In the genomic region with DNA sequence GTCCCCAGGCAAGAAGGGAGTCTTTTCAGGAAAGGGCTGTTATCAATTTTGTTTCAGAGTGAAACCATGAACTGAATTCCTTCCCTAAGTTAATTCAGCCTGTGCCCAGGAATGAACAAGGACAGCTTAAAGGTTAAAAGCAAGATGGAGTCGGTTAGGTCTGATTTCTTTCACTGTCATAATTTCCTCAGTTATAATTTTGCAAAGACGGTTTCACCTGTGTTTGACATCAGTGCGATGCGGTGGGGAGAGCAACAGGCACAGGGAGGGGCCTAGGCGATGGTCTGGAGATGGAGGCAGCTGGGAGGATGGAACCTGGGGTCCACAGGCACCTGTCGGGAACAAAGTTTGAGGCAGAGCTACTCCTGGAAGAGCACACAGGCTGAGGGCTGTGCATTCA, we compare ENCODE assay signal across 7 cellular contexts. TPM values are rescaled to one million over a fixed set of nuclear protein-coding genes. Genes with fewer than 3 reads are reported as not detected.
A peak's percentile ranks its signal among the peaks of the same experiment; 100 is the strongest.
DNase-seq lines count a peak whose midpoint lies in the region; ATAC-seq, FAIRE-seq and TF ChIP-seq lines count a peak whose summit lies in the region.

No MANE protein-coding gene starts in this region.

- DNase-seq in HFF-Myc (ENCODE audit: extremely low read depth, low read depth) (no peak), GDM1 (lab: John Stamatoyannopoulos, UW) (no peak), urothelium cell line (ENCODE audit: low spot score) (no peak), NCI-H1436 treated with DMSO at 0.1 percent for 48 hours (lab: John Stamatoyannopoulos, UW) (no peak)
- no peak for DNase-seq in activated CD4-positive, alpha-beta memory T cell treated with anti-CD3 and anti-CD28 coated beads, Interleukin-2, amount 10 ng/mL, durations not matched to agents 7 days and 5 days
- no peak for DNase-seq in stimulated activated effector memory CD8-positive, alpha-beta T cell treated with anti-CD3 and anti-CD28 coated beads, Interleukin-12 subunit alpha, Interleukin-12 subunit beta, amount 100 ng/mL, for 72 hours (ENCODE audit: low spot score in 2 of 2)

- no peaks in the 10 kb centered on the region for H3K9me3 Mint-ChIP-seq in activated CD4-positive, alpha-beta memory T cell treated with anti-CD3 and anti-CD28 coated beads, Interleukin-2, amount 10 ng/mL, durations not matched to agents 7 days and 5 days
- H3K9me3 Mint-ChIP-seq in stimulated activated effector memory CD8-positive, alpha-beta T cell treated with anti-CD3 and anti-CD28 coated beads, Interleukin-12 subunit alpha, Interleukin-12 subunit beta, amount 100 ng/mL, for 72 hours, result no peaks in the 10 kb centered on the region

- peak overlapping the region; percentile 95 for H3K4me3 Mint-ChIP-seq in activated CD4-positive, alpha-beta memory T cell treated with anti-CD3 and anti-CD28 coated beads, Interleukin-2, amount 10 ng/mL, durations not matched to agents 7 days and 5 days
- H3K4me3 Mint-ChIP-seq in stimulated activated effector memory CD8-positive, alpha-beta T cell treated with anti-CD3 and anti-CD28 coated beads, Interleukin-12 subunit alpha, Interleukin-12 subunit beta, amount 100 ng/mL, for 72 hours, result peak overlapping the region; percentile 98

- POLR2A ChIA-PET in activated CD4-positive, alpha-beta memory T cell treated with anti-CD3 and anti-CD28 coated beads, Interleukin-2, amount 10 ng/mL, durations not matched to agents 7 days and 5 days (lab: Charles Lee), result interaction anchor here (0.6 to 3.1 kb wide), 6 partner anchors 20 to 293 kb away, joined by 3 to 14 read pairs (median 8); partner anchors contain the start of genes ZNF417, ZNF549, ZNF551 and ZNF587

- CTCF ChIA-PET in activated CD4-positive, alpha-beta memory T cell treated with anti-CD3 and anti-CD28 coated beads, Interleukin-2, amount 10 ng/mL, durations not matched to agents 7 days and 5 days (lab: Charles Lee), result no interaction called here

- H3K4me1 Mint-ChIP-seq in activated CD4-positive, alpha-beta memory T cell treated with anti-CD3 and anti-CD28 coated beads, Interleukin-2, amount 10 ng/mL, durations not matched to agents 7 days and 5 days, result peaks cover 53% of the 10 kb centered on the region
- peaks cover 48% of the 10 kb centered on the region for H3K4me1 Mint-ChIP-seq in stimulated activated effector memory CD8-positive, alpha-beta T cell treated with anti-CD3 and anti-CD28 coated beads, Interleukin-12 subunit alpha, Interleukin-12 subunit beta, amount 100 ng/mL, for 72 hours

- FAIRE-seq in urothelium cell line (lab: Jason Lieb, UNC), result no peak

- no peak for TF ChIP-seq CTCF in HFF-Myc (IDR thresholded peaks at IDR 0.05; ENCODE audit: low read depth, low read length, missing control alignments)

- no peak for ATAC-seq in stimulated activated effector memory CD8-positive, alpha-beta T cell treated with anti-CD3 and anti-CD28 coated beads, Interleukin-12 subunit alpha, Interleukin-12 subunit beta, amount 100 ng/mL, for 72 hours

- H3K27me3 Mint-ChIP-seq in activated CD4-positive, alpha-beta memory T cell treated with anti-CD3 and anti-CD28 coated beads, Interleukin-2, amount 10 ng/mL, durations not matched to agents 7 days and 5 days, result no peaks in the 10 kb centered on the region

- H3K4me3 ChIP-seq in HFF-Myc (replicated peaks; ENCODE audit: low read depth, low read length) (peak overlapping the region; percentile 100), iPS-11a (ENCODE audit: low read depth, low read length) (peak overlapping the region; percentile 98)

- H3K36me3 Mint-ChIP-seq in activated CD4-positive, alpha-beta memory T cell treated with anti-CD3 and anti-CD28 coated beads, Interleukin-2, amount 10 ng/mL, durations not matched to agents 7 days and 5 days (ENCODE audit: low read depth), result peaks cover 55% of the 10 kb centered on the region
- H3K36me3 Mint-ChIP-seq in stimulated activated effector memory CD8-positive, alpha-beta T cell treated with anti-CD3 and anti-CD28 coated beads, Interleukin-12 subunit alpha, Interleukin-12 subunit beta, amount 100 ng/mL, for 72 hours, result peaks cover 52% of the 10 kb centered on the region

- peak overlapping the region; percentile 94 for H3K27ac Mint-ChIP-seq in activated CD4-positive, alpha-beta memory T cell treated with anti-CD3 and anti-CD28 coated beads, Interleukin-2, amount 10 ng/mL, durations not matched to agents 7 days and 5 days
- peak overlapping the region; percentile 99 for H3K27ac Mint-ChIP-seq in stimulated activated effector memory CD8-positive, alpha-beta T cell treated with anti-CD3 and anti-CD28 coated beads, Interleukin-12 subunit alpha, Interleukin-12 subunit beta, amount 100 ng/mL, for 72 hours

RNA-seq across cellular contexts. Expression of gene ZNF552, which starts 5.9 kb away (rescaled TPM):
- total RNA-seq in activated CD4-positive, alpha-beta memory T cell treated with anti-CD3 and anti-CD28 coated beads, Interleukin-2, amount 10 ng/mL, durations not matched to agents 7 days and 5 days, result 1 to 10 TPM; 8.4 to 8.6 TPM

RNA-seq across cellular contexts. Expression of gene ZNF587B, which starts 9.5 kb away (rescaled TPM):
- 10 to 100 TPM; 14.0 to 14.6 TPM for total RNA-seq in activated CD4-positive, alpha-beta memory T cell treated with anti-CD3 and anti-CD28 coated beads, Interleukin-2, amount 10 ng/mL, durations not matched to agents 7 days and 5 days

RNA-seq across cellular contexts. Expression of gene ZNF587, which starts 29.1 kb away (rescaled TPM):
- 10 to 100 TPM; 34.9 to 36.2 TPM for total RNA-seq in activated CD4-positive, alpha-beta memory T cell treated with anti-CD3 and anti-CD28 coated beads, Interleukin-2, amount 10 ng/mL, durations not matched to agents 7 days and 5 days

RNA-seq across cellular contexts. Expression of gene ZNF586, which starts 51.1 kb away (rescaled TPM):
- total RNA-seq in activated CD4-positive, alpha-beta memory T cell treated with anti-CD3 and anti-CD28 coated beads, Interleukin-2, amount 10 ng/mL, durations not matched to agents 7 days and 5 days, result 10 to 100 TPM; 20.1 to 21.8 TPM
